In the genomic region with DNA sequence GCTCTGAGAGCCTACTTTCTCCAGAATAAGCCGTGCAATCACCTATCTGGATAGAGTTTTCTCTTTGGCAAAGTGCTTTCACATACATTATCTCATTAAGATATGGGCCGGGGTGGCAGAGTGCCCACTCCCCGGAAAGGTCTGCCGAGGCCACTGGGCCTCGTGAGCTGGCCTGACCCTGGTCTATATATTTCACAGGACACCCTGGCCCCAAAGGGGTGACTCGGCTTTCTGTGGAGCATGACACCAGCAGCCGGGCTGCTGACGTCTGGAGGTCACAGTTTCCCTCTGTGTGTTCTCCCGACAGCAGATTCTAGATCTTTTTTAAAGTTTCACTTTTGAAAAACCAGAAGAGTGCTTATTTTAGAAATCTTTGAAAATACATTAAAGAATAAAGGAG, we compare ENCODE assay signal across 1 cellular context.
TF ChIP-seq lines count a peak whose summit lies in the region.

No MANE protein-coding gene starts in this region.

TF ChIP-seq in SK-N-SH, 30 proteins besides CTCF, POLR2A, EP300 and RAD21 (continued from another document):
- TF ChIP-seq, protein P1, sequence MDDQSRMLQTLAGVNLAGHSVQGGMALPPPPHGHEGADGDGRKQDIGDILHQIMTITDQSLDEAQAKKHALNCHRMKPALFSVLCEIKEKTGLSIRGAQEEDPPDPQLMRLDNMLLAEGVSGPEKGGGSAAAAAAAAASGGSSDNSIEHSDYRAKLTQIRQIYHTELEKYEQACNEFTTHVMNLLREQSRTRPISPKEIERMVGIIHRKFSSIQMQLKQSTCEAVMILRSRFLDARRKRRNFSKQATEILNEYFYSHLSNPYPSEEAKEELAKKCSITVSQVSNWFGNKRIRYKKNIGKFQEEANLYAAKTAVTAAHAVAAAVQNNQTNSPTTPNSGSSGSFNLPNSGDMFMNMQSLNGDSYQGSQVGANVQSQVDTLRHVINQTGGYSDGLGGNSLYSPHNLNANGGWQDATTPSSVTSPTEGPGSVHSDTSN (IDR thresholded peaks at IDR 0.05), result no peak
- TF ChIP-seq FOXM1 (IDR thresholded peaks at IDR 0.05; ENCODE audit: low read depth), result no peak
- TF ChIP-seq, protein P2, sequence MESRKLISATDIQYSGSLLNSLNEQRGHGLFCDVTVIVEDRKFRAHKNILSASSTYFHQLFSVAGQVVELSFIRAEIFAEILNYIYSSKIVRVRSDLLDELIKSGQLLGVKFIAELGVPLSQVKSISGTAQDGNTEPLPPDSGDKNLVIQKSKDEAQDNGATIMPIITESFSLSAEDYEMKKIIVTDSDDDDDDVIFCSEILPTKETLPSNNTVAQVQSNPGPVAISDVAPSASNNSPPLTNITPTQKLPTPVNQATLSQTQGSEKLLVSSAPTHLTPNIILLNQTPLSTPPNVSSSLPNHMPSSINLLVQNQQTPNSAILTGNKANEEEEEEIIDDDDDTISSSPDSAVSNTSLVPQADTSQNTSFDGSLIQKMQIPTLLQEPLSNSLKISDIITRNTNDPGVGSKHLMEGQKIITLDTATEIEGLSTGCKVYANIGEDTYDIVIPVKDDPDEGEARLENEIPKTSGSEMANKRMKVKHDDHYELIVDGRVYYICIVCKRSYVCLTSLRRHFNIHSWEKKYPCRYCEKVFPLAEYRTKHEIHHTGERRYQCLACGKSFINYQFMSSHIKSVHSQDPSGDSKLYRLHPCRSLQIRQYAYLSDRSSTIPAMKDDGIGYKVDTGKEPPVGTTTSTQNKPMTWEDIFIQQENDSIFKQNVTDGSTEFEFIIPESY (IDR thresholded peaks at IDR 0.05; ENCODE audit: borderline replicate concordance, low read depth), result no peak
- no peak for TF ChIP-seq POLR2AphosphoS5 (IDR thresholded peaks at IDR 0.05; ENCODE audit: low read depth, low read length)
- TF ChIP-seq, protein P3, sequence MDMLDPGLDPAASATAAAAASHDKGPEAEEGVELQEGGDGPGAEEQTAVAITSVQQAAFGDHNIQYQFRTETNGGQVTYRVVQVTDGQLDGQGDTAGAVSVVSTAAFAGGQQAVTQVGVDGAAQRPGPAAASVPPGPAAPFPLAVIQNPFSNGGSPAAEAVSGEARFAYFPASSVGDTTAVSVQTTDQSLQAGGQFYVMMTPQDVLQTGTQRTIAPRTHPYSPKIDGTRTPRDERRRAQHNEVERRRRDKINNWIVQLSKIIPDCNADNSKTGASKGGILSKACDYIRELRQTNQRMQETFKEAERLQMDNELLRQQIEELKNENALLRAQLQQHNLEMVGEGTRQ (IDR thresholded peaks at IDR 0.05; ENCODE audit: borderline replicate concordance, low read depth, low read length), result no peak
- no peak for TF ChIP-seq FOSL2 (IDR thresholded peaks at IDR 0.05; ENCODE audit: borderline replicate concordance, low read depth)
- TF ChIP-seq FOXJ3 (CRISPR knock-in tag; IDR thresholded peaks at IDR 0.05), result no peak
- no peak for TF ChIP-seq CHD2 (IDR thresholded peaks at IDR 0.05; ENCODE audit: low read length, partially characterized antibody)
- no peak for TF ChIP-seq NFIC (IDR thresholded peaks at IDR 0.05; ENCODE audit: borderline replicate concordance)
- no peak for TF ChIP-seq SMC3 (IDR thresholded peaks at IDR 0.05; ENCODE audit: low read depth, low read length)
- TF ChIP-seq, protein P4, sequence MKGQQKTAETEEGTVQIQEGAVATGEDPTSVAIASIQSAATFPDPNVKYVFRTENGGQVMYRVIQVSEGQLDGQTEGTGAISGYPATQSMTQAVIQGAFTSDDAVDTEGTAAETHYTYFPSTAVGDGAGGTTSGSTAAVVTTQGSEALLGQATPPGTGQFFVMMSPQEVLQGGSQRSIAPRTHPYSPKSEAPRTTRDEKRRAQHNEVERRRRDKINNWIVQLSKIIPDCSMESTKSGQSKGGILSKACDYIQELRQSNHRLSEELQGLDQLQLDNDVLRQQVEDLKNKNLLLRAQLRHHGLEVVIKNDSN (IDR thresholded peaks at IDR 0.05; ENCODE audit: borderline replicate concordance, low read depth), result no peak
- TF ChIP-seq, protein P5, sequence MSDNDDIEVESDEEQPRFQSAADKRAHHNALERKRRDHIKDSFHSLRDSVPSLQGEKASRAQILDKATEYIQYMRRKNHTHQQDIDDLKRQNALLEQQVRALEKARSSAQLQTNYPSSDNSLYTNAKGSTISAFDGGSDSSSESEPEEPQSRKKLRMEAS (IDR thresholded peaks at IDR 0.05; ENCODE audit: low read depth), result no peak
